Comparison of ENCODE assay signal across 22 cellular contexts in the genomic region with DNA sequence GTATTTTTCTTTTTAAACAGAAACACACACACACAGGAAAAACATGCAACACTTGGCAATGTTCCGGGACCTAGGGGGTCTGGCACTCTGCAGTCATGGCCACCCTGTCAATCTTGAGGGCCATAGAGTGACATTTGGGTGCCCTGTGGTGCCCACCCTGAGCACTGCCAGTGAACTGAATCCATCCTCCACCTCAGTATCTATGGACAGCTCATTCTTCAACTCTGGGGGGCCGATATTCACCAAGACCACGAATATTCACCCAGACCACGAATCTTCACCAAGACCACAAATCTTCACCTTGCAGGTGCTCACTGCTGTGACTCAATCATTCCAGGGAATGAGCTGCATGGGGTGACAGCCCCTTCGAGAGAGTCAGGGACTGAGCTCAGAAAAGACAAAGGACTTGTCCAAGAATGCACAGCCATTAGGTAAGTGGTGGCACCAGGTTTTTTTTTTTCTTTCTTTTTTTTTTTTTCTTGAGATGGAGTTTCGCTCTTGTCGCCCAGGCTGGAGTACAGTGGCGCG. TPM values are rescaled to one million over a fixed set of nuclear protein-coding genes. Genes with fewer than 3 reads are reported as not detected.
A peak's percentile ranks its signal among the peaks of the same experiment; 100 is the strongest.
DNase-seq lines count a peak whose midpoint lies in the region; ATAC-seq and TF ChIP-seq lines count a peak whose summit lies in the region.
"Had no signal": no experiment of that assay in that cellular context is flagged by ENCODE, and none has a peak within 500 bp of the region (broad histone marks: within the 10 kb centered on the region; RNA-seq: fewer than 3 reads in every experiment).

No MANE protein-coding gene starts in this region.

- no peak overlapping the region for H3K27ac ChIP-seq in substantia nigra (ENCODE audit: low read depth, low read length, poor library complexity, severe bottlenecking)

- POLR2A ChIA-PET in activated CD4-positive, alpha-beta T cell treated with anti-CD3 and anti-CD28 coated beads for 36 hours (lab: Charles Lee) = interaction anchor here (0.6 kb wide), 1 partner anchor 280 kb away, joined by 6 read pairs; no protein-coding TSS in a partner anchor
- POLR2A ChIA-PET in activated CD4-positive, alpha-beta T cell treated with anti-CD3 and anti-CD28 coated beads, Interleukin-2, amount 10 ng/mL, durations not matched to agents 7 days and 5 days (lab: Charles Lee) = interaction anchor here (0.7 kb wide), 1 partner anchor 139 kb away, joined by 8 read pairs; no protein-coding TSS in a partner anchor
- POLR2A ChIA-PET in activated CD8-positive, alpha-beta T cell treated with anti-CD3 and anti-CD28 coated beads, Interleukin-2, amount 10 ng/mL, durations not matched to agents 7 days and 5 days (lab: Charles Lee) = no interaction called here

- H3K27ac Mint-ChIP-seq in activated CD4-positive, alpha-beta T cell treated with anti-CD3 and anti-CD28 coated beads for 36 hours = no peak overlapping the region
- H3K27ac Mint-ChIP-seq in activated CD4-positive, alpha-beta T cell treated with anti-CD3 and anti-CD28 coated beads, Interleukin-2, amount 10 ng/mL, durations not matched to agents 7 days and 5 days = no peak overlapping the region
- no peak overlapping the region for H3K27ac Mint-ChIP-seq in activated CD8-positive, alpha-beta T cell treated with anti-CD3 and anti-CD28 coated beads, Interleukin-2, amount 10 ng/mL, durations not matched to agents 7 days and 5 days
- H3K27ac Mint-ChIP-seq in neural crest cell (ENCODE audit: unreplicated experiment) = peak overlapping the region; percentile 57
- H3K27ac Mint-ChIP-seq in stimulated activated naive CD8-positive, alpha-beta T cell treated with anti-CD3 and anti-CD28 coated beads, Interleukin-15, amount 100 ng/mL, for 72 hours = no peak overlapping the region
- H3K27ac Mint-ChIP-seq: B cell; CD4-positive, alpha-beta memory T cell; GM23338 had no signal

- no peak for ATAC-seq in activated CD4-positive, alpha-beta T cell treated with anti-CD3 and anti-CD28 coated beads for 36 hours
- peak; percentile 43 for ATAC-seq in activated CD8-positive, alpha-beta T cell treated with anti-CD3 and anti-CD28 coated beads, Interleukin-2, amount 10 ng/mL, durations not matched to agents 7 days and 5 days
- peak; percentile 59 for ATAC-seq in stimulated activated naive CD8-positive, alpha-beta T cell treated with anti-CD3 and anti-CD28 coated beads, Interleukin-15, amount 100 ng/mL, for 72 hours
- ATAC-seq: GM23338, K562, PC-3 had no signal

- H3K9me3 Mint-ChIP-seq in activated CD4-positive, alpha-beta T cell treated with anti-CD3 and anti-CD28 coated beads for 36 hours (ENCODE audit: low read depth) = no peaks in the 10 kb centered on the region
- no peaks in the 10 kb centered on the region for H3K9me3 Mint-ChIP-seq in activated CD4-positive, alpha-beta T cell treated with anti-CD3 and anti-CD28 coated beads, Interleukin-2, amount 10 ng/mL, durations not matched to agents 7 days and 5 days
- H3K9me3 Mint-ChIP-seq in activated CD8-positive, alpha-beta T cell treated with anti-CD3 and anti-CD28 coated beads, Interleukin-2, amount 10 ng/mL, durations not matched to agents 7 days and 5 days (ENCODE audit: insufficient read depth) = no peaks in the 10 kb centered on the region
- H3K9me3 Mint-ChIP-seq in neural crest cell = no peaks in the 10 kb centered on the region
- no peaks in the 10 kb centered on the region for H3K9me3 Mint-ChIP-seq in stimulated activated naive CD8-positive, alpha-beta T cell treated with anti-CD3 and anti-CD28 coated beads, Interleukin-15, amount 100 ng/mL, for 72 hours
- H3K9me3 Mint-ChIP-seq: CD4-positive, alpha-beta memory T cell; GM23338 had no signal

- H3K27me3 Mint-ChIP-seq in activated CD4-positive, alpha-beta T cell treated with anti-CD3 and anti-CD28 coated beads for 36 hours = peaks cover 3% of the 10 kb centered on the region
- H3K27me3 Mint-ChIP-seq in activated CD4-positive, alpha-beta T cell treated with anti-CD3 and anti-CD28 coated beads, Interleukin-2, amount 10 ng/mL, durations not matched to agents 7 days and 5 days = peaks cover 2% of the 10 kb centered on the region
- H3K27me3 Mint-ChIP-seq in activated CD8-positive, alpha-beta T cell treated with anti-CD3 and anti-CD28 coated beads, Interleukin-2, amount 10 ng/mL, durations not matched to agents 7 days and 5 days (ENCODE audit: low read depth) = peaks cover 2% of the 10 kb centered on the region
- H3K27me3 Mint-ChIP-seq in neural crest cell (ENCODE audit: low read depth) = no peaks in the 10 kb centered on the region
- H3K27me3 Mint-ChIP-seq in stimulated activated naive CD8-positive, alpha-beta T cell treated with anti-CD3 and anti-CD28 coated beads, Interleukin-15, amount 100 ng/mL, for 72 hours = peaks cover 23% of the 10 kb centered on the region

- CTCF ChIA-PET in activated CD4-positive, alpha-beta T cell treated with anti-CD3 and anti-CD28 coated beads for 36 hours (lab: Charles Lee) = interaction anchor here (1.0 to 1.3 kb wide), 2 partner anchors 12 to 70 kb away, joined by 4 read pairs; no protein-coding TSS in a partner anchor
- CTCF ChIA-PET in activated CD4-positive, alpha-beta T cell treated with anti-CD3 and anti-CD28 coated beads, Interleukin-2, amount 10 ng/mL, durations not matched to agents 7 days and 5 days (lab: Charles Lee) = interaction anchor here (0.6 to 1.1 kb wide), 4 partner anchors 16 to 1621 kb away, joined by 3 to 6 read pairs (median 4); no protein-coding TSS in a partner anchor
- CTCF ChIA-PET in activated CD8-positive, alpha-beta T cell treated with anti-CD3 and anti-CD28 coated beads, Interleukin-2, amount 10 ng/mL, durations not matched to agents 7 days and 5 days (lab: Charles Lee) = interaction anchor here (1.0 to 1.6 kb wide), 4 partner anchors 23 to 84 kb away, joined by 3 to 5 read pairs (median 4); no protein-coding TSS in a partner anchor

- DNase-seq in activated CD4-positive, alpha-beta T cell treated with anti-CD3 and anti-CD28 coated beads for 36 hours = peak; percentile 16
- DNase-seq in activated CD4-positive, alpha-beta T cell treated with anti-CD3 and anti-CD28 coated beads, Interleukin-2, amount 10 ng/mL, durations not matched to agents 7 days and 5 days = no peak
- DNase-seq in activated CD8-positive, alpha-beta T cell treated with anti-CD3 and anti-CD28 coated beads, Interleukin-2, amount 10 ng/mL, durations not matched to agents 7 days and 5 days = no peak
- DNase-seq in neural crest cell (ENCODE audit: low read depth, low spot score) (no peak), substantia nigra (lab: John Stamatoyannopoulos, UW) (no peak), DMS114 treated with DMSO at 0.1 percent for 48 hours (lab: John Stamatoyannopoulos, UW; ENCODE audit: unreplicated experiment) (no peak), UCSD-AML1 (lab: John Stamatoyannopoulos, UW; ENCODE audit: unreplicated experiment) (no peak)
- peak; percentile 15 to 49 for DNase-seq in stimulated activated naive CD8-positive, alpha-beta T cell treated with anti-CD3 and anti-CD28 coated beads, Interleukin-15, amount 100 ng/mL, for 72 hours
- DNase-seq: 8988T; Calu3; CD4-positive, alpha-beta memory T cell; DMS53; HCEC 1CT; NCI-H1105; NCI-H1694; NCI-H2081 treated with DMSO at 0.1 percent for 48 hours; NCI-H510A treated with DMSO at 0.1 percent for 48 hours; NCI-H82; PC-3 had no signal

- H3K36me3 Mint-ChIP-seq in activated CD4-positive, alpha-beta T cell treated with anti-CD3 and anti-CD28 coated beads for 36 hours (ENCODE audit: low read depth) = no peaks in the 10 kb centered on the region
- no peaks in the 10 kb centered on the region for H3K36me3 Mint-ChIP-seq in activated CD4-positive, alpha-beta T cell treated with anti-CD3 and anti-CD28 coated beads, Interleukin-2, amount 10 ng/mL, durations not matched to agents 7 days and 5 days (ENCODE audit: low read depth)
- H3K36me3 Mint-ChIP-seq in activated CD8-positive, alpha-beta T cell treated with anti-CD3 and anti-CD28 coated beads, Interleukin-2, amount 10 ng/mL, durations not matched to agents 7 days and 5 days (ENCODE audit: low read depth) = no peaks in the 10 kb centered on the region
- H3K36me3 Mint-ChIP-seq in neural crest cell (ENCODE audit: low read depth) = no peaks in the 10 kb centered on the region
- H3K36me3 Mint-ChIP-seq: CD4-positive, alpha-beta memory T cell had no signal

- peaks cover 23% of the 10 kb centered on the region for H3K4me1 Mint-ChIP-seq in activated CD4-positive, alpha-beta T cell treated with anti-CD3 and anti-CD28 coated beads for 36 hours
- H3K4me1 Mint-ChIP-seq in activated CD4-positive, alpha-beta T cell treated with anti-CD3 and anti-CD28 coated beads, Interleukin-2, amount 10 ng/mL, durations not matched to agents 7 days and 5 days = peaks cover 24% of the 10 kb centered on the region
- peaks cover 36% of the 10 kb centered on the region for H3K4me1 Mint-ChIP-seq in activated CD8-positive, alpha-beta T cell treated with anti-CD3 and anti-CD28 coated beads, Interleukin-2, amount 10 ng/mL, durations not matched to agents 7 days and 5 days (ENCODE audit: low read depth)
- peaks cover 22% of the 10 kb centered on the region for H3K4me1 Mint-ChIP-seq in neural crest cell
- peaks cover 56% of the 10 kb centered on the region for H3K4me1 Mint-ChIP-seq in stimulated activated naive CD8-positive, alpha-beta T cell treated with anti-CD3 and anti-CD28 coated beads, Interleukin-15, amount 100 ng/mL, for 72 hours

- intact Hi-C loops in activated CD4-positive, alpha-beta T cell treated with anti-CD3 and anti-CD28 coated beads for 36 hours (cut with DNase I, micrococcal nuclease) = no loop called here

- no peak for TF ChIP-seq CTCF in neural crest cell (conservative IDR thresholded peaks at IDR 0.05)

- H3K4me3 Mint-ChIP-seq in activated CD4-positive, alpha-beta T cell treated with anti-CD3 and anti-CD28 coated beads for 36 hours = no peak overlapping the region
- H3K4me3 Mint-ChIP-seq in activated CD4-positive, alpha-beta T cell treated with anti-CD3 and anti-CD28 coated beads, Interleukin-2, amount 10 ng/mL, durations not matched to agents 7 days and 5 days = no peak overlapping the region
- H3K4me3 Mint-ChIP-seq in activated CD8-positive, alpha-beta T cell treated with anti-CD3 and anti-CD28 coated beads, Interleukin-2, amount 10 ng/mL, durations not matched to agents 7 days and 5 days = no peak overlapping the region
- H3K4me3 Mint-ChIP-seq in neural crest cell = no peak overlapping the region
- H3K4me3 Mint-ChIP-seq in stimulated activated naive CD8-positive, alpha-beta T cell treated with anti-CD3 and anti-CD28 coated beads, Interleukin-15, amount 100 ng/mL, for 72 hours = no peak overlapping the region
- H3K4me3 Mint-ChIP-seq: B cell; CD4-positive, alpha-beta memory T cell; GM23338 had no signal

RNA-seq across cellular contexts. Expression of a gene that starts 19.1 kb away (rescaled TPM):
- under 1 TPM; 0.25 to 0.34 TPM for total RNA-seq in activated CD4-positive, alpha-beta T cell treated with anti-CD3 and anti-CD28 coated beads for 36 hours
- total RNA-seq in activated CD4-positive, alpha-beta T cell treated with anti-CD3 and anti-CD28 coated beads, Interleukin-2, amount 10 ng/mL, durations not matched to agents 7 days and 5 days = under 1 TPM in 1 of 2 experiments, not detected in 1; 0.15 TPM
- total RNA-seq in activated CD8-positive, alpha-beta T cell treated with anti-CD3 and anti-CD28 coated beads, Interleukin-2, amount 10 ng/mL, durations not matched to agents 7 days and 5 days = under 1 TPM; 0.37 to 0.47 TPM
- 12.5 and 12.9 TPM in 2 replicates for total RNA-seq in neural crest cell

Comparison
In these comparisons a context has a peak if more than half of its experiments do, and no peak if none do; other contexts are left out.
1. DNase-seq: peak in activated CD4-positive, alpha-beta T cell treated with anti-CD3 and anti-CD28 coated beads for 36 hours (single experiment) and stimulated activated naive CD8-positive, alpha-beta T cell treated with anti-CD3 and anti-CD28 coated beads, Interleukin-15, amount 100 ng/mL, for 72 hours (2 of 2); none in activated CD4-positive, alpha-beta T cell treated with anti-CD3 and anti-CD28 coated beads, Interleukin-2, amount 10 ng/mL, durations not matched to agents 7 days and 5 days (single experiment), activated CD8-positive, alpha-beta T cell treated with anti-CD3 and anti-CD28 coated beads, Interleukin-2, amount 10 ng/mL, durations not matched to agents 7 days and 5 days (single experiment), neural crest cell (single experiment), substantia nigra (0 of 49), DMS114 treated with DMSO at 0.1 percent for 48 hours (single experiment) and UCSD-AML1 (single experiment).